Comparison of ENCODE assay signal across 8 cellular contexts in genomic region chr3:149120051-149120972, GRCh38. TPM values are rescaled to one million over a fixed set of nuclear protein-coding genes. Genes with fewer than 3 reads are reported as not detected.
DNase-seq lines count a peak whose midpoint lies in the region; ATAC-seq, FAIRE-seq and TF ChIP-seq lines count a peak whose summit lies in the region.

No MANE protein-coding gene starts in this region.

- no peaks in the 10 kb centered on the region for H3K9me1 ChIP-seq in endothelial cell of umbilical vein (replicated peaks; ENCODE audit: control insufficient read depth, extremely low read depth, insufficient read depth, low read length)

- H3K27me3 ChIP-seq in endothelial cell of umbilical vein (ENCODE audit: control insufficient read depth in 2 of 2, insufficient read depth in 2 of 2, low read length in 2 of 2), result no peaks in the 10 kb centered on the region

- H3K9ac ChIP-seq in endothelial cell of umbilical vein (replicated peaks; ENCODE audit: extremely low read depth, insufficient read depth, low read length), result no peak overlapping the region

- no peaks in the 10 kb centered on the region for H3K4me1 ChIP-seq in endothelial cell of umbilical vein (ENCODE audit: control insufficient read depth, extremely low read depth, insufficient read depth, low read length)

- no peaks in the 10 kb centered on the region for H3K9me3 ChIP-seq in endothelial cell of umbilical vein (replicated peaks; ENCODE audit: control insufficient read depth, insufficient read depth, low read length)

- TF ChIP-seq CTCF in endothelial cell of umbilical vein (IDR thresholded peaks at IDR 0.05; ENCODE audit: extremely low read depth in 1 of 2, insufficient read depth in 1 of 2, low read depth in 1 of 2, low read length in 2 of 2), result peak; percentile 21 to 39

- no peak overlapping the region for H3K4me3 ChIP-seq in endothelial cell of umbilical vein (replicated peaks in 1 of 3; ENCODE audit: insufficient read depth in 1 of 3, low read depth in 1 of 3, low read length in 3 of 3)

- DNase-seq in Daoy (ENCODE audit: low read depth), result peak; percentile 37
- peak; percentile 87 for DNase-seq in NAMALWA (ENCODE audit: low spot score)
- peak; percentile 58 to 63 for DNase-seq in SHP77 (lab: John Stamatoyannopoulos, UW)
- DNase-seq in endothelial cell of umbilical vein (ENCODE audit: low read depth, low spot score), result peak; percentile 80
- peak; percentile 58 for DNase-seq in naive B cell
- no peak for DNase-seq in NCI-H1048 (lab: John Stamatoyannopoulos, UW)

- FAIRE-seq in endothelial cell of umbilical vein (lab: Jason Lieb, UNC), result peak; percentile 87

- no peak for TF ChIP-seq POLR2A in endothelial cell of umbilical vein (IDR thresholded peaks at IDR 0.05; ENCODE audit: low read depth, low read length)

- H3K27ac ChIP-seq in endothelial cell of umbilical vein (ENCODE audit: insufficient read depth, low read depth, low read length), result no peak overlapping the region

- no TSS peak for BruUV-seq in endothelial cell of umbilical vein (replicated peaks; lab: Mats Ljungman, UMichigan)

- no peaks in the 10 kb centered on the region for H4K20me1 ChIP-seq in endothelial cell of umbilical vein (replicated peaks; ENCODE audit: control insufficient read depth, extremely low read depth, insufficient read depth, low read length)

- H3K36me3 ChIP-seq in endothelial cell of umbilical vein (ENCODE audit: control insufficient read depth in 2 of 2, extremely low read depth in 1 of 2, insufficient read depth in 2 of 2, low read length in 2 of 2), result no peaks in the 10 kb centered on the region

- peak overlapping the region in 3 of 6 donors; percentile 6 to 67 (median 54) for H3K27ac Mint-ChIP-seq in naive B cell

- H3K36me3 Mint-ChIP-seq in naive B cell, result no peaks in the 10 kb centered on the region

- intact Hi-C loops in endothelial cell of umbilical vein (cut with micrococcal nuclease), result loop anchor here (1.0 kb wide), 5 partner anchors 153 to 369 kb away; no protein-coding TSS in a partner anchor

- H2AFZ ChIP-seq in endothelial cell of umbilical vein (ENCODE audit: low read depth, low read length), result no peak overlapping the region

- H3K4me2 ChIP-seq in endothelial cell of umbilical vein (ENCODE audit: insufficient read depth, low read length), result no peak overlapping the region

- H3K4me3 Mint-ChIP-seq in naive B cell, result no peak overlapping the region

- dilution Hi-C loops in endothelial cell of umbilical vein (cut with MboI; ENCODE audit: extremely low pct_ligation_motif_present, low sequenced_read_pairs), result no loop called here

- H3K27me3 Mint-ChIP-seq in naive B cell, result no peaks in the 10 kb centered on the region

- no peaks in the 10 kb centered on the region for H3K79me2 ChIP-seq in endothelial cell of umbilical vein (ENCODE audit: control insufficient read depth, insufficient read depth, low read length)

- H3K4me1 Mint-ChIP-seq in naive B cell, result peaks cover 5 to 7% (median 6%) of the 10 kb centered on the region in 3 donors

- H3K9me3 Mint-ChIP-seq in naive B cell, result peaks cover 0 to 1% (median 0%) of the 10 kb centered on the region in 7 donors

- POLR2A ChIA-PET in endothelial cell of umbilical vein (lab: Charles Lee), result interaction anchor here (0.6 to 1.8 kb wide), 3 partner anchors 114 to 258 kb away, joined by 3 to 6 read pairs (median 5); partner anchors contain the start of gene TM4SF1

- peak; percentile 90 for ATAC-seq in GM21723 (IDR thresholded peaks at IDR 0.05; ENCODE audit: unreplicated experiment)
- peak; percentile 78 to 85 for ATAC-seq in naive B cell (ENCODE audit: low read depth in 2 of 2)
- no peak for ATAC-seq in GM19328 (IDR thresholded peaks at IDR 0.05; ENCODE audit: unreplicated experiment)

- CTCF ChIA-PET in endothelial cell of umbilical vein (lab: Charles Lee), result interaction anchor here (0.6 to 8.0 kb wide), 55 partner anchors 9 to 688 kb away, joined by 3 to 136 read pairs (median 5); partner anchors contain the start of genes HPS3, TM4SF1 and TM4SF18

TF ChIP-seq in endothelial cell of umbilical vein, 7 proteins besides CTCF, POLR2A, EP300 and RAD21:
- TF ChIP-seq JUN (IDR thresholded peaks at IDR 0.05; ENCODE audit: borderline replicate concordance, insufficient read depth, insufficient read length, low read depth) (no peak), POLR2AphosphoS5 (IDR thresholded peaks at IDR 0.05; ENCODE audit: insufficient read depth, low read depth, low read length) (no peak), FOS (IDR thresholded peaks at IDR 0.05; ENCODE audit: borderline replicate concordance, insufficient read depth, low read length) (no peak), EZH2 (IDR thresholded peaks at IDR 0.05; ENCODE audit: borderline replicate concordance, low read depth, low read length, severe bottlenecking) (no peak), GATA2 (IDR thresholded peaks at IDR 0.05; ENCODE audit: insufficient read depth, insufficient read length, low read depth, low read length) (no peak), MAX (IDR thresholded peaks at IDR 0.05; ENCODE audit: insufficient read depth, insufficient read length) (no peak), MYC (IDR thresholded peaks at IDR 0.05; ENCODE audit: low read depth, low read length) (no peak)

RNA-seq across cellular contexts. Expression of gene HPS3, which starts 9.1 kb away (rescaled TPM):
- total RNA-seq in Daoy (2014; rRNA removed; shearing (Covaris generic)), result 19.1 and 19.5 TPM in 2 replicates
- 16.1 and 17.8 TPM in 2 replicates for total RNA-seq in endothelial cell of umbilical vein
- polyA plus RNA-seq in endothelial cell of umbilical vein (6.7 and 8.8 TPM in 2 replicates), naive B cell (ENCODE audit: low read depth in 6 of 6) (10 to 100 TPM; 67.0 to 89.0 (median 74.4) TPM)
- polyA plus RNA-seq in endothelial cell of umbilical vein (2011; cell fraction: cytosol; rRNA removed), result 11.3 and 12.4 TPM in 2 replicates
- 13.6 and 15.1 TPM in 2 replicates for polyA plus RNA-seq in endothelial cell of umbilical vein (2011; cell fraction: nucleus; rRNA removed)
- 11.4 and 14.6 TPM in 2 replicates for polyA plus RNA-seq in endothelial cell of umbilical vein (2012)
- 11.8 and 13.9 TPM in 2 replicates for polyA minus RNA-seq in endothelial cell of umbilical vein
- 17.3 TPM for polyA minus RNA-seq in endothelial cell of umbilical vein (2011; cell fraction: cytosol; rRNA and poly(A)+ RNA removed)
- polyA minus RNA-seq in endothelial cell of umbilical vein (2011; cell fraction: nucleus; rRNA and poly(A)+ RNA removed), result 9.9 and 13.8 TPM in 2 replicates

RNA-seq across cellular contexts. Expression of gene HLTF, which starts 34.0 kb away (rescaled TPM):
- 43.6 and 48.6 TPM in 2 replicates for total RNA-seq in Daoy (2014; rRNA removed; shearing (Covaris generic))
- 23.2 and 24.6 TPM in 2 replicates for total RNA-seq in endothelial cell of umbilical vein
- polyA plus RNA-seq in endothelial cell of umbilical vein (4.7 and 8.7 TPM in 2 replicates), naive B cell (ENCODE audit: low read depth in 6 of 6) (10 to 100 TPM; 13.6 to 26.1 (median 21.6) TPM)
- polyA plus RNA-seq in endothelial cell of umbilical vein (2011; cell fraction: cytosol; rRNA removed), result 5.8 TPM in 2 replicates
- polyA plus RNA-seq in endothelial cell of umbilical vein (2011; cell fraction: nucleus; rRNA removed), result 18.8 and 28.6 TPM in 2 replicates
- 10.0 and 13.8 TPM in 2 replicates for polyA plus RNA-seq in endothelial cell of umbilical vein (2012)
- 9.6 and 12.6 TPM in 2 replicates for polyA minus RNA-seq in endothelial cell of umbilical vein
- polyA minus RNA-seq in endothelial cell of umbilical vein (2011; cell fraction: cytosol; rRNA and poly(A)+ RNA removed), result 43.5 TPM
- 20.2 and 21.0 TPM in 2 replicates for polyA minus RNA-seq in endothelial cell of umbilical vein (2011; cell fraction: nucleus; rRNA and poly(A)+ RNA removed)
